In the genomic region with DNA sequence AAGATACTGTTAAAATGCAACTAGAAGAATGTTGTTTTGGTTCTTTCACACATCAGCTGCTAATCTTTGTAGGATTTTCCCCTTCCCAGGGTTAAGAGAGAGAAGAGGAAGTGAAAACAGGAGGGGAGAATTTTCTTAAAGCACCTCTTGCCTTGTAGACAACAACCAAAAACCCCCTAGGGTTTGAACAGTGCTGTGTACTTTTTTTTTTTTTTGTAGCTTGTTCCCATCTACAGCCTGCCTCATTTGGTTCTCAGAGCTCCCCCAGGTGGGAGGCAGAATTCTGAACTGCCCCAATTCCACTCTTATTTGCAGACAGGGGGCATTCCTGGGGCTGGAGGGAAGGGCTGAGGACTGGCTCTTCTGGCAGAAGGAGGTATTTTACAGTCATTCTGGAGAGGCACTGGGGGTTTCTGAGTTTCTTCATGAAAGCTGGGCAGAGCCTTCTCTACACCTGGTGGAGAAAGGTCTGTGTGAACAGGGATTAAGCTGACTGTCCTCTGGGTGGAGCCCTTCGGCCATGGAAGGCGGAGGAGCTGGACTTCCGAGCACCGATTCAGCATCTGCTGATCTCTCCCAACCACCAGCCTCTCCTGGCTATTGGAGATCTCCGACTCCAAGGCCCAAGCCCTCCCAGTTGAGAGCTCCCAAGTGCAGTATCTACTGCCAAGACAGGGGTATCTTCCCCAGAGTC, we compare ENCODE assay signal across 8 cellular contexts. TPM values are rescaled to one million over a fixed set of nuclear protein-coding genes. Genes with fewer than 3 reads are reported as not detected.
DNase-seq lines count a peak whose midpoint lies in the region; ATAC-seq and TF ChIP-seq lines count a peak whose summit lies in the region.

No MANE protein-coding gene starts in this region.

- intact Hi-C loops in colonic mucosa (cut with DNase I), result loop anchor here (5.0 kb wide), 1 partner anchor 177 kb away; no protein-coding TSS in a partner anchor

- peak overlapping the region; percentile 51 for H3K4me3 Mint-ChIP-seq in memory B cell

- TF ChIP-seq CTCF in RWPE2 (IDR thresholded peaks at IDR 0.05; ENCODE audit: poor library complexity, severe bottlenecking) (peak; percentile 49), colonic mucosa (IDR thresholded peaks at IDR 0.05) (peak; percentile 40)

- no peaks in the 10 kb centered on the region for H3K4me1 ChIP-seq in RWPE2 (ENCODE audit: insufficient read depth, poor library complexity, severe bottlenecking)
- H3K4me1 ChIP-seq in colonic mucosa, result peaks cover 13% of the 10 kb centered on the region

- no peaks in the 10 kb centered on the region for H3K9me3 ChIP-seq in RWPE2 (ENCODE audit: severe bottlenecking)
- no peaks in the 10 kb centered on the region for H3K9me3 ChIP-seq in colonic mucosa

- H3K36me3 ChIP-seq in RWPE2 (ENCODE audit: low read depth) (no peaks in the 10 kb centered on the region), colonic mucosa (no peaks in the 10 kb centered on the region)

- H3K9ac ChIP-seq in colonic mucosa (ENCODE audit: low read depth in 2 of 2, low read length in 2 of 2), result no peak overlapping the region

- H3K4me3 ChIP-seq in RWPE2 (ENCODE audit: severe bottlenecking) (no peak overlapping the region), colonic mucosa (no peak overlapping the region)

- no peaks in the 10 kb centered on the region for H3K27me3 Mint-ChIP-seq in memory B cell

- H3K27ac ChIP-seq in RWPE2 (ENCODE audit: poor library complexity, severe bottlenecking) (no peak overlapping the region), colonic mucosa (no peak overlapping the region)

- no peaks in the 10 kb centered on the region for H3K9me3 Mint-ChIP-seq in memory B cell

- H3K27me3 ChIP-seq in RWPE2 (ENCODE audit: insufficient read depth, poor library complexity, severe bottlenecking) (no peaks in the 10 kb centered on the region), colonic mucosa (no peaks in the 10 kb centered on the region)

- no peaks in the 10 kb centered on the region for H3K36me3 Mint-ChIP-seq in memory B cell

- H3K27ac Mint-ChIP-seq in memory B cell, result peak overlapping the region; percentile 94

- ATAC-seq in GM21367 (IDR thresholded peaks at IDR 0.05; ENCODE audit: unreplicated experiment) (peak; percentile 69), HG03521 (IDR thresholded peaks at IDR 0.05; ENCODE audit: unreplicated experiment) (peak; percentile 61), RWPE2 (ENCODE audit: low read depth) (peak; percentile 62), memory B cell (ENCODE audit: low read depth) (peak; percentile 84)

- peaks cover 30% of the 10 kb centered on the region for H3K4me1 Mint-ChIP-seq in memory B cell

- DNase-seq in NCI-H82 (lab: John Stamatoyannopoulos, UW) (peak; percentile 58), NCI-H82 treated with DMSO at 0.1 percent for 48 hours (lab: John Stamatoyannopoulos, UW; ENCODE audit: unreplicated experiment) (no peak), RWPE2 (ENCODE audit: low spot score) (no peak), colonic mucosa (peak; percentile 63), memory B cell (ENCODE audit: low spot score in 2 of 2) (peak; percentile 65 to 78), midbrain (lab: John Stamatoyannopoulos, UW) (no peak)

RNA-seq across cellular contexts. Expression of a gene that starts 32.2 kb away (rescaled TPM):
- total RNA-seq in colonic mucosa, result 10 to 100 TPM; 73.0 to 80.9 TPM

RNA-seq across cellular contexts. Expression of a gene that starts 49.5 kb away (rescaled TPM):
- total RNA-seq in colonic mucosa, result under 1 TPM in 1 of 2 donors, not detected in 1; 0.69 TPM

RNA-seq across cellular contexts. Expression of a gene that starts 50.2 kb away (rescaled TPM):
- total RNA-seq in colonic mucosa, result 1 to 10 TPM in 1 of 2 donors, under 1 TPM in 1; 0.72 to 1.9 TPM

Comparison
In these comparisons a context has a peak if more than half of its experiments do, and no peak if none do; other contexts are left out.
1. DNase-seq: peak in NCI-H82 (single experiment), colonic mucosa (single experiment) and memory B cell (2 of 2); none in NCI-H82 treated with DMSO at 0.1 percent for 48 hours (single experiment), RWPE2 (single experiment) and midbrain (single experiment).
2. Peak in every context shown above with its lines, with median percentiles within 50 percentile points of each other: ATAC-seq.